1 cellular context compared by ENCODE assay signal in the genomic region with DNA sequence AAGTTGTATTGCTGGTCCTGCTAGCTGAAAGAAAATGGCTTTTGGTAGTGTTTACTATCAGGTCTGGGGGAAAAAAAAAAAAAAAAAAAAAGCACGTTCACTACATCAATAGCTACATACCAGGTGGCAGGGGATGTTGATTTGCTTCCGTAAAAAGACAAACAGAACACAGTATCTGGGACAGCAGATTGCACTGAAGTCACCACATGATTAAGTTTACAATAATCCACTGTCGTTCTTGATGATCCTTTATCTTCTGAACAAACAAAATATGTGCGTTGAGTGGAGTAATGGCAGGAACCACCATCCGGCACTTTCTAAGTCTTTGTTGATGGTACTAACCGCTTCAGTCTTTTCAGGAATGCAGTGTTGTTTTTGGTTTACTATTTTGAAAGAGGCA.
TF ChIP-seq lines count a peak whose summit lies in the region.

No MANE protein-coding gene starts in this region.

TF ChIP-seq in WTC11, 78 proteins besides CTCF, POLR2A, EP300 and RAD21 (continued from another document):
- TF ChIP-seq CDX4 (CRISPR knock-in tag; IDR thresholded peaks at IDR 0.05; ENCODE audit: borderline replicate concordance) (no peak), HMGA2 (CRISPR knock-in tag; IDR thresholded peaks at IDR 0.05) (no peak)
- TF ChIP-seq, protein P1, sequence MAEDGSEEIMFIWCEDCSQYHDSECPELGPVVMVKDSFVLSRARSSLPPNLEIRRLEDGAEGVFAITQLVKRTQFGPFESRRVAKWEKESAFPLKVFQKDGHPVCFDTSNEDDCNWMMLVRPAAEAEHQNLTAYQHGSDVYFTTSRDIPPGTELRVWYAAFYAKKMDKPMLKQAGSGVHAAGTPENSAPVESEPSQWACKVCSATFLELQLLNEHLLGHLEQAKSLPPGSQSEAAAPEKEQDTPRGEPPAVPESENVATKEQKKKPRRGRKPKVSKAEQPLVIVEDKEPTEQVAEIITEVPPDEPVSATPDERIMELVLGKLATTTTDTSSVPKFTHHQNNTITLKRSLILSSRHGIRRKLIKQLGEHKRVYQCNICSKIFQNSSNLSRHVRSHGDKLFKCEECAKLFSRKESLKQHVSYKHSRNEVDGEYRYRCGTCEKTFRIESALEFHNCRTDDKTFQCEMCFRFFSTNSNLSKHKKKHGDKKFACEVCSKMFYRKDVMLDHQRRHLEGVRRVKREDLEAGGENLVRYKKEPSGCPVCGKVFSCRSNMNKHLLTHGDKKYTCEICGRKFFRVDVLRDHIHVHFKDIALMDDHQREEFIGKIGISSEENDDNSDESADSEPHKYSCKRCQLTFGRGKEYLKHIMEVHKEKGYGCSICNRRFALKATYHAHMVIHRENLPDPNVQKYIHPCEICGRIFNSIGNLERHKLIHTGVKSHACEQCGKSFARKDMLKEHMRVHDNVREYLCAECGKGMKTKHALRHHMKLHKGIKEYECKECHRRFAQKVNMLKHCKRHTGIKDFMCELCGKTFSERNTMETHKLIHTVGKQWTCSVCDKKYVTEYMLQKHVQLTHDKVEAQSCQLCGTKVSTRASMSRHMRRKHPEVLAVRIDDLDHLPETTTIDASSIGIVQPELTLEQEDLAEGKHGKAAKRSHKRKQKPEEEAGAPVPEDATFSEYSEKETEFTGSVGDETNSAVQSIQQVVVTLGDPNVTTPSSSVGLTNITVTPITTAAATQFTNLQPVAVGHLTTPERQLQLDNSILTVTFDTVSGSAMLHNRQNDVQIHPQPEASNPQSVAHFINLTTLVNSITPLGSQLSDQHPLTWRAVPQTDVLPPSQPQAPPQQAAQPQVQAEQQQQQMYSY (CRISPR knock-in tag; IDR thresholded peaks at IDR 0.05), result no peak
- TF ChIP-seq, protein P2, sequence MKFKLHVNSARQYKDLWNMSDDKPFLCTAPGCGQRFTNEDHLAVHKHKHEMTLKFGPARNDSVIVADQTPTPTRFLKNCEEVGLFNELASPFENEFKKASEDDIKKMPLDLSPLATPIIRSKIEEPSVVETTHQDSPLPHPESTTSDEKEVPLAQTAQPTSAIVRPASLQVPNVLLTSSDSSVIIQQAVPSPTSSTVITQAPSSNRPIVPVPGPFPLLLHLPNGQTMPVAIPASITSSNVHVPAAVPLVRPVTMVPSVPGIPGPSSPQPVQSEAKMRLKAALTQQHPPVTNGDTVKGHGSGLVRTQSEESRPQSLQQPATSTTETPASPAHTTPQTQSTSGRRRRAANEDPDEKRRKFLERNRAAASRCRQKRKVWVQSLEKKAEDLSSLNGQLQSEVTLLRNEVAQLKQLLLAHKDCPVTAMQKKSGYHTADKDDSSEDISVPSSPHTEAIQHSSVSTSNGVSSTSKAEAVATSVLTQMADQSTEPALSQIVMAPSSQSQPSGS (CRISPR knock-in tag; IDR thresholded peaks at IDR 0.05; ENCODE audit: borderline replicate concordance, low read depth), result no peak
